ENCODE assay signal across 1 cellular context in genomic region chr5:174409070-174409469, GRCh38.
TF ChIP-seq lines count a peak whose summit lies in the region.

No MANE protein-coding gene starts in this region.

TF ChIP-seq in HepG2, 621 proteins besides CTCF, POLR2A, EP300 and RAD21 (continued from another document):
- TF ChIP-seq TFE3 (CRISPR knock-in tag; IDR thresholded peaks at IDR 0.05): no peak
- TF ChIP-seq NFIC (IDR thresholded peaks at IDR 0.05; ENCODE audit: low read length): no peak
- TF ChIP-seq MED1 (CRISPR knock-in tag; IDR thresholded peaks at IDR 0.05): no peak
- TF ChIP-seq, protein P1, sequence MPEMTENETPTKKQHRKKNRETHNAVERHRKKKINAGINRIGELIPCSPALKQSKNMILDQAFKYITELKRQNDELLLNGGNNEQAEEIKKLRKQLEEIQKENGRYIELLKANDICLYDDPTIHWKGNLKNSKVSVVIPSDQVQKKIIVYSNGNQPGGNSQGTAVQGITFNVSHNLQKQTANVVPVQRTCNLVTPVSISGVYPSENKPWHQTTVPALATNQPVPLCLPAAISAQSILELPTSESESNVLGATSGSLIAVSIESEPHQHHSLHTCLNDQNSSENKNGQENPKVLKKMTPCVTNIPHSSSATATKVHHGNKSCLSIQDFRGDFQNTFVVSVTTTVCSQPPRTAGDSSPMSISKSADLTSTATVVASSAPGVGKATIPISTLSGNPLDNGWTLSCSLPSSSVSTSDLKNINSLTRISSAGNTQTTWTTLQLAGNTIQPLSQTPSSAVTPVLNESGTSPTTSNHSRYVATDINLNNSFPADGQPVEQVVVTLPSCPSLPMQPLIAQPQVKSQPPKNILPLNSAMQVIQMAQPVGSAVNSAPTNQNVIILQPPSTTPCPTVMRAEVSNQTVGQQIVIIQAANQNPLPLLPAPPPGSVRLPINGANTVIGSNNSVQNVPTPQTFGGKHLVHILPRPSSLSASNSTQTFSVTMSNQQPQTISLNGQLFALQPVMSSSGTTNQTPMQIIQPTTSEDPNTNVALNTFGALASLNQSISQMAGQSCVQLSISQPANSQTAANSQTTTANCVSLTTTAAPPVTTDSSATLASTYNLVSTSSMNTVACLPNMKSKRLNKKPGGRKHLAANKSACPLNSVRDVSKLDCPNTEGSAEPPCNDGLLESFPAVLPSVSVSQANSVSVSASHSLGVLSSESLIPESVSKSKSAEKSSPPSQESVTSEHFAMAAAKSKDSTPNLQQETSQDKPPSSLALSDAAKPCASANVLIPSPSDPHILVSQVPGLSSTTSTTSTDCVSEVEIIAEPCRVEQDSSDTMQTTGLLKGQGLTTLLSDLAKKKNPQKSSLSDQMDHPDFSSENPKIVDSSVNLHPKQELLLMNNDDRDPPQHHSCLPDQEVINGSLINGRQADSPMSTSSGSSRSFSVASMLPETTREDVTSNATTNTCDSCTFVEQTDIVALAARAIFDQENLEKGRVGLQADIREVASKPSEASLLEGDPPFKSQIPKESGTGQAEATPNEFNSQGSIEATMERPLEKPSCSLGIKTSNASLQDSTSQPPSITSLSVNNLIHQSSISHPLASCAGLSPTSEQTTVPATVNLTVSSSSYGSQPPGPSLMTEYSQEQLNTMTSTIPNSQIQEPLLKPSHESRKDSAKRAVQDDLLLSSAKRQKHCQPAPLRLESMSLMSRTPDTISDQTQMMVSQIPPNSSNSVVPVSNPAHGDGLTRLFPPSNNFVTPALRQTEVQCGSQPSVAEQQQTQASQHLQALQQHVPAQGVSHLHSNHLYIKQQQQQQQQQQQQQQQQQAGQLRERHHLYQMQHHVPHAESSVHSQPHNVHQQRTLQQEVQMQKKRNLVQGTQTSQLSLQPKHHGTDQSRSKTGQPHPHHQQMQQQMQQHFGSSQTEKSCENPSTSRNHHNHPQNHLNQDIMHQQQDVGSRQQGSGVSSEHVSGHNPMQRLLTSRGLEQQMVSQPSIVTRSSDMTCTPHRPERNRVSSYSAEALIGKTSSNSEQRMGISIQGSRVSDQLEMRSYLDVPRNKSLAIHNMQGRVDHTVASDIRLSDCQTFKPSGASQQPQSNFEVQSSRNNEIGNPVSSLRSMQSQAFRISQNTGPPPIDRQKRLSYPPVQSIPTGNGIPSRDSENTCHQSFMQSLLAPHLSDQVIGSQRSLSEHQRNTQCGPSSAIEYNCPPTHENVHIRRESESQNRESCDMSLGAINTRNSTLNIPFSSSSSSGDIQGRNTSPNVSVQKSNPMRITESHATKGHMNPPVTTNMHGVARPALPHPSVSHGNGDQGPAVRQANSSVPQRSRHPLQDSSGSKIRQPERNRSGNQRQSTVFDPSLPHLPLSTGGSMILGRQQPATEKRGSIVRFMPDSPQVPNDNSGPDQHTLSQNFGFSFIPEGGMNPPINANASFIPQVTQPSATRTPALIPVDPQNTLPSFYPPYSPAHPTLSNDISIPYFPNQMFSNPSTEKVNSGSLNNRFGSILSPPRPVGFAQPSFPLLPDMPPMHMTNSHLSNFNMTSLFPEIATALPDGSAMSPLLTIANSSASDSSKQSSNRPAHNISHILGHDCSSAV (CRISPR knock-in tag; IDR thresholded peaks at IDR 0.05; ENCODE audit: borderline replicate concordance): no peak
- TF ChIP-seq ZNF703 (CRISPR knock-in tag; IDR thresholded peaks at IDR 0.05; ENCODE audit: borderline replicate concordance): no peak
TF ChIP-seq in HepG2: peak in this region for 0.
